Comparison of ENCODE assay signal across 30 cellular contexts in the genomic region with DNA sequence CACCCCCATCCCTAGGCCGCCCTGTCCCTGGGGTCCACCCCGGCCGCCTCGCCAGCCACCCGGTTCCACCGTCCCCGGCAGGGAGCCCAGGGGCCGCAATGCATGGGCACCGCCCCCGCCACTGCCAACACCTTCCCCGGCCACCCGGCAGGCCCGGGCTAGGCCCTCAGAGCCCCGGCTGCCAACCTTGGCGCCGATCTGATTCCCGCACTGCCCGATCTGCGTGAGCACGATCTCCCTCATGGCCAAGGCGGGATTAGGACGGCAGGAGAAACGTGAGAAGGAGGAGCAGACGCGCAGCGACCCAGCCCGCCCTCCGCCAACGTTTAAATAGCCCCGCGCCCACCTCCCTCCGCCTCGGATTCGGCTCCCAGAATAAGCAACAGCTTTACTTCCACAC. TPM values are rescaled to one million over a fixed set of nuclear protein-coding genes. Genes with fewer than 3 reads are reported as not detected.
"Had no signal": no experiment of that assay in that cellular context is flagged by ENCODE, and none has a peak within 500 bp of the region (broad histone marks: within the 10 kb centered on the region; RNA-seq: fewer than 3 reads in every experiment).

TSS of gene TUBB8 (minus strand) at position 301 of the 400 bp plus-strand sequence. CDS start at position 243, 58 bp downstream.

- H3K4me3 ChIP-seq: ascending aorta, cardiac muscle cell, SJSA1 had no signal

- H3K36me3 Mint-ChIP-seq: activated naive CD4-positive, alpha-beta T cell treated with anti-CD3 and anti-CD28 coated beads, Interleukin-2, amount 50 U/mL, for 24 hours; activated naive CD8-positive, alpha-beta T cell treated with anti-CD3 and anti-CD28 coated beads, Interleukin-2, amount 10 ng/mL, durations not matched to agents 7 days and 5 days; IgD-negative memory B cell had no signal

- H3K4me1 Mint-ChIP-seq: activated CD4-positive, alpha-beta T cell treated with anti-CD3 and anti-CD28 coated beads, Interleukin-2, amount 10 ng/mL, durations not matched to agents 24 days and 14 days; activated naive CD4-positive, alpha-beta T cell treated with anti-CD3 and anti-CD28 coated beads, Interleukin-2, amount 50 U/mL, for 24 hours; activated naive CD8-positive, alpha-beta T cell treated with anti-CD3 and anti-CD28 coated beads, Interleukin-2, amount 10 ng/mL, durations not matched to agents 7 days and 5 days; IgD-negative memory B cell had no signal

- H3K36me3 ChIP-seq: ascending aorta, cardiac muscle cell, SJSA1 had no signal

- H3K27ac Mint-ChIP-seq: activated CD4-positive, alpha-beta T cell treated with anti-CD3 and anti-CD28 coated beads, Interleukin-2, amount 10 ng/mL, durations not matched to agents 24 days and 14 days; activated CD8-positive, alpha-beta T cell treated with anti-CD3 and anti-CD28 coated beads for 36 hours; activated naive CD4-positive, alpha-beta T cell treated with anti-CD3 and anti-CD28 coated beads, Interleukin-2, amount 50 U/mL, for 24 hours; activated naive CD8-positive, alpha-beta T cell treated with anti-CD3 and anti-CD28 coated beads, Interleukin-2, amount 10 ng/mL, durations not matched to agents 7 days and 5 days; activated T-cell treated with anti-CD3 and anti-CD28 coated beads, Interleukin-2, amount 50 U/mL, for 24 hours; activated T-helper 2 cell treated with anti-CD3 and anti-CD28 coated beads, Interferon-gamma antibody, Interleukin-2, Interleukin-4, amounts not matched to agents 10 μg/mL and 5 μg/mL and 100 μg/mL, durations not matched to agents 14 hours and 24 hours and 36 hours; IgD-negative memory B cell; T-helper 1 cell treated with Interleukin-12 subunit alpha and Interleukin-12 subunit beta and Interleukin-4 antibody, amounts not matched to agents 30 μg/mL and 1 μg/mL, for 36 hours; T-helper 2 cell treated with Interferon-gamma antibody and Interleukin-4, amounts not matched to agents 5 μg/mL and 100 μg/mL, for 36 hours had no signal

- H3K27me3 Mint-ChIP-seq: activated naive CD4-positive, alpha-beta T cell treated with anti-CD3 and anti-CD28 coated beads, Interleukin-2, amount 50 U/mL, for 24 hours; activated T-cell treated with anti-CD3 and anti-CD28 coated beads, Interleukin-2, amount 50 U/mL, for 24 hours had no signal

- DNase-seq: activated CD4-positive, alpha-beta T cell treated with anti-CD3 and anti-CD28 coated beads, Interleukin-2, amount 10 ng/mL, durations not matched to agents 24 days and 14 days; activated CD4-positive, alpha-beta T cell treated with anti-CD3 and anti-CD28 coated beads, Interleukin-2, amount 50 U/mL, for 4 hours; activated CD8-positive, alpha-beta T cell treated with anti-CD3 and anti-CD28 coated beads for 36 hours; activated gamma-delta T cell; activated naive CD4-positive, alpha-beta T cell treated with Interleukin-2 at 50 U/mL for 16 hours; activated naive CD8-positive, alpha-beta T cell treated with anti-CD3 and anti-CD28 coated beads, Interleukin-2, amount 10 ng/mL, durations not matched to agents 7 days and 5 days; activated T-cell treated with anti-CD3 and anti-CD28 coated beads, Interleukin-2, amount 50 U/mL, for 24 hours; amygdala; Karpas-422; KBM-7; NCI-H1105; NCI-H1417 treated with DMSO at 0.1 percent for 48 hours; NCI-H187 treated with DMSO at 0.1 percent for 48 hours; NCI-H2081; NCI-H510A; NCI-H526; NCI-H82; RPMI8226; SHP77 treated with DMSO at 0.1 percent for 48 hours; SK-N-SH had no signal

- H3K27me3 ChIP-seq: ascending aorta, cardiac muscle cell, SJSA1 had no signal

- H3K4me1 ChIP-seq: ascending aorta, SJSA1 had no signal

- H3K4me3 Mint-ChIP-seq: activated CD4-positive, alpha-beta T cell treated with anti-CD3 and anti-CD28 coated beads, Interleukin-2, amount 10 ng/mL, durations not matched to agents 24 days and 14 days; activated CD8-positive, alpha-beta T cell treated with anti-CD3 and anti-CD28 coated beads for 36 hours; activated naive CD4-positive, alpha-beta T cell treated with anti-CD3 and anti-CD28 coated beads, Interleukin-2, amount 50 U/mL, for 24 hours; activated naive CD8-positive, alpha-beta T cell treated with anti-CD3 and anti-CD28 coated beads, Interleukin-2, amount 10 ng/mL, durations not matched to agents 7 days and 5 days; activated T-cell treated with anti-CD3 and anti-CD28 coated beads, Interleukin-2, amount 50 U/mL, for 24 hours; IgD-negative memory B cell; T-helper 1 cell treated with Interleukin-12 subunit alpha and Interleukin-12 subunit beta and Interleukin-4 antibody, amounts not matched to agents 30 μg/mL and 1 μg/mL, for 36 hours; T-helper 2 cell treated with Interferon-gamma antibody and Interleukin-4, amounts not matched to agents 5 μg/mL and 100 μg/mL, for 36 hours had no signal

- ATAC-seq: activated CD8-positive, alpha-beta T cell treated with anti-CD3 and anti-CD28 coated beads for 36 hours; Panc1 had no signal

- H3K27ac ChIP-seq: ascending aorta, cardiac muscle cell, SJSA1 had no signal

- H3K9me3 Mint-ChIP-seq: activated CD4-positive, alpha-beta T cell treated with anti-CD3 and anti-CD28 coated beads, Interleukin-2, amount 10 ng/mL, durations not matched to agents 24 days and 14 days; activated CD8-positive, alpha-beta T cell treated with anti-CD3 and anti-CD28 coated beads for 36 hours; activated naive CD4-positive, alpha-beta T cell treated with anti-CD3 and anti-CD28 coated beads, Interleukin-2, amount 50 U/mL, for 24 hours; activated naive CD8-positive, alpha-beta T cell treated with anti-CD3 and anti-CD28 coated beads, Interleukin-2, amount 10 ng/mL, durations not matched to agents 7 days and 5 days; activated T-cell treated with anti-CD3 and anti-CD28 coated beads, Interleukin-2, amount 50 U/mL, for 24 hours; activated T-helper 2 cell treated with anti-CD3 and anti-CD28 coated beads, Interferon-gamma antibody, Interleukin-2, Interleukin-4, amounts not matched to agents 10 μg/mL and 5 μg/mL and 100 μg/mL, durations not matched to agents 14 hours and 24 hours and 36 hours; IgD-negative memory B cell; T-helper 1 cell treated with Interleukin-12 subunit alpha and Interleukin-12 subunit beta and Interleukin-4 antibody, amounts not matched to agents 30 μg/mL and 1 μg/mL, for 36 hours; T-helper 2 cell treated with Interferon-gamma antibody and Interleukin-4, amounts not matched to agents 5 μg/mL and 100 μg/mL, for 36 hours had no signal

- H3K9me3 ChIP-seq: ascending aorta, SJSA1, SK-N-SH had no signal

RNA-seq across cellular contexts. Expression of gene TUBB8, which starts in this region (rescaled TPM):
- total RNA-seq: activated CD4-positive, alpha-beta T cell treated with anti-CD3 and anti-CD28 coated beads, Interleukin-2, amount 10 ng/mL, durations not matched to agents 24 days and 14 days; activated CD8-positive, alpha-beta T cell treated with anti-CD3 and anti-CD28 coated beads for 36 hours; activated naive CD8-positive, alpha-beta T cell treated with anti-CD3 and anti-CD28 coated beads, Interleukin-2, amount 10 ng/mL, durations not matched to agents 7 days and 5 days; activated T-helper 2 cell treated with anti-CD3 and anti-CD28 coated beads, Interferon-gamma antibody, Interleukin-2, Interleukin-4, amounts not matched to agents 10 μg/mL and 5 μg/mL and 100 μg/mL, durations not matched to agents 14 hours and 24 hours and 36 hours; ascending aorta; MCF 10A had no signal
